In the genomic region with DNA sequence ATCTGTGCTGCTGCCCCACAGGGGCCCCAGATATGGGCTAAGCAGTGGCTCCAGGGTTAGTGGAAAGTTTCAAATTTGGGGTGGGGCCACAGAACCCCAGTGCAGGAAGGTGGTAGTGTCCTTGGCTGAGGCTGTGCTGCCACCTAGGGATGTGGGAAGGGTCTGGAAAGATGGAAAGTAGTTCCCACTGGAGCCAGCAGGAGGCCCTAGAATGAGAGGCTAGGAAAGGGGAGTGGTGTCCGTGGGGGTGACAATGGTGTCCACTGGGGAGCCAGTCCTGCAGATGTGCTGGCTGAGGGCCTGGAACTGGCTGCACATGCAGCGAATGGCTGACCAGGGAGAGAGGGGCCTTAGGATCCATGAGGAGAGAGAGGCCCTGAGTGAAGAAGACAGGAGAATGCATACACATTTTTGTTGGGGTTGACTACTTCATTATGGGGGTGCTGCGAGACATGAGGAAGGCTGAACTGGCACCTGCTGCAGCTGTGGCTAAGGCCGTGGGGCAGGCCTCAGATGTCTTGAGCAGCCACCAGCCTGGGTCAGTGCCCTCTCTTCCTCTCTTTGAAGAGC, we compare ENCODE assay signal across 8 cellular contexts.
DNase-seq lines count a peak whose midpoint lies in the region; ATAC-seq, FAIRE-seq and TF ChIP-seq lines count a peak whose summit lies in the region.

No MANE protein-coding gene starts in this region.

- peaks cover 9 to 43% of the 10 kb centered on the region in 2 donors for H3K36me3 Mint-ChIP-seq in stimulated activated naive B cell treated with anti-CD40 and anti-IgM and Interleukin-4, amounts not matched to agents 10 μg/mL and 1 μg/mL and 100 μg/mL, for 72 hours

- peak overlapping the region; percentile 57 for H3K27ac Mint-ChIP-seq in stimulated activated naive B cell treated with anti-CD40 and anti-IgM and Interleukin-4, amounts not matched to agents 10 μg/mL and 1 μg/mL and 100 μg/mL, for 72 hours

- H3K9me3 Mint-ChIP-seq in stimulated activated naive B cell treated with anti-CD40 and anti-IgM and Interleukin-4, amounts not matched to agents 10 μg/mL and 1 μg/mL and 100 μg/mL, for 72 hours: no peaks in the 10 kb centered on the region

- ATAC-seq in SK-N-SH treated with all-trans-retinoic acid at 6 μM for 48 hours: peak; percentile 94
- ATAC-seq in stimulated activated naive B cell treated with anti-CD40 and anti-IgM and Interleukin-4, amounts not matched to agents 10 μg/mL and 1 μg/mL and 100 μg/mL, for 72 hours (replicated peaks): peak in 1 of 2 donors; percentile 34
- ATAC-seq in HG02610 (IDR thresholded peaks at IDR 0.05; ENCODE audit: unreplicated experiment): no peak

- no peak for FAIRE-seq in H54 (lab: Jason Lieb, UNC)

- H3K4me1 Mint-ChIP-seq in stimulated activated naive B cell treated with anti-CD40 and anti-IgM and Interleukin-4, amounts not matched to agents 10 μg/mL and 1 μg/mL and 100 μg/mL, for 72 hours: no peaks in the 10 kb centered on the region

- TF ChIP-seq POLR2A in H54 (IDR thresholded peaks at IDR 0.05; ENCODE audit: low read depth, low read length): no peak

- DNase-seq in COLO668 (lab: John Stamatoyannopoulos, UW; ENCODE audit: unreplicated experiment) (peak; percentile 39), H54 (ENCODE audit: insufficient read length, low spot score) (peak; percentile 35), glomerular visceral epithelial cell (ENCODE audit: extremely low spot score) (peak; percentile 25), epidermal melanocyte (ENCODE audit: insufficient read length, low spot score) (no peak), GM19240 (ENCODE audit: insufficient read length, low spot score) (no peak)
- DNase-seq in stimulated activated naive B cell treated with anti-CD40 and anti-IgM and Interleukin-4, amounts not matched to agents 10 μg/mL and 1 μg/mL and 100 μg/mL, for 72 hours: no peak

- H3K27me3 Mint-ChIP-seq in stimulated activated naive B cell treated with anti-CD40 and anti-IgM and Interleukin-4, amounts not matched to agents 10 μg/mL and 1 μg/mL and 100 μg/mL, for 72 hours: no peaks in the 10 kb centered on the region

- H3K4me3 Mint-ChIP-seq in stimulated activated naive B cell treated with anti-CD40 and anti-IgM and Interleukin-4, amounts not matched to agents 10 μg/mL and 1 μg/mL and 100 μg/mL, for 72 hours: no peak overlapping the region

TF ChIP-seq in SK-N-SH treated with all-trans-retinoic acid at 6 μM for 48 hours, 23 proteins besides CTCF, POLR2A, EP300 and RAD21:
- TF ChIP-seq, protein P1, sequence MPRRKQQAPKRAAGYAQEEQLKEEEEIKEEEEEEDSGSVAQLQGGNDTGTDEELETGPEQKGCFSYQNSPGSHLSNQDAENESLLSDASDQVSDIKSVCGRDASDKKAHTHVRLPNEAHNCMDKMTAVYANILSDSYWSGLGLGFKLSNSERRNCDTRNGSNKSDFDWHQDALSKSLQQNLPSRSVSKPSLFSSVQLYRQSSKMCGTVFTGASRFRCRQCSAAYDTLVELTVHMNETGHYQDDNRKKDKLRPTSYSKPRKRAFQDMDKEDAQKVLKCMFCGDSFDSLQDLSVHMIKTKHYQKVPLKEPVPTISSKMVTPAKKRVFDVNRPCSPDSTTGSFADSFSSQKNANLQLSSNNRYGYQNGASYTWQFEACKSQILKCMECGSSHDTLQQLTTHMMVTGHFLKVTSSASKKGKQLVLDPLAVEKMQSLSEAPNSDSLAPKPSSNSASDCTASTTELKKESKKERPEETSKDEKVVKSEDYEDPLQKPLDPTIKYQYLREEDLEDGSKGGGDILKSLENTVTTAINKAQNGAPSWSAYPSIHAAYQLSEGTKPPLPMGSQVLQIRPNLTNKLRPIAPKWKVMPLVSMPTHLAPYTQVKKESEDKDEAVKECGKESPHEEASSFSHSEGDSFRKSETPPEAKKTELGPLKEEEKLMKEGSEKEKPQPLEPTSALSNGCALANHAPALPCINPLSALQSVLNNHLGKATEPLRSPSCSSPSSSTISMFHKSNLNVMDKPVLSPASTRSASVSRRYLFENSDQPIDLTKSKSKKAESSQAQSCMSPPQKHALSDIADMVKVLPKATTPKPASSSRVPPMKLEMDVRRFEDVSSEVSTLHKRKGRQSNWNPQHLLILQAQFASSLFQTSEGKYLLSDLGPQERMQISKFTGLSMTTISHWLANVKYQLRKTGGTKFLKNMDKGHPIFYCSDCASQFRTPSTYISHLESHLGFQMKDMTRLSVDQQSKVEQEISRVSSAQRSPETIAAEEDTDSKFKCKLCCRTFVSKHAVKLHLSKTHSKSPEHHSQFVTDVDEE (CRISPR knock-in tag; IDR thresholded peaks at IDR 0.05): no peak
- no peak for TF ChIP-seq ARNTL (CRISPR knock-in tag; IDR thresholded peaks at IDR 0.05; ENCODE audit: borderline replicate concordance, low read depth)
- TF ChIP-seq, protein P2, sequence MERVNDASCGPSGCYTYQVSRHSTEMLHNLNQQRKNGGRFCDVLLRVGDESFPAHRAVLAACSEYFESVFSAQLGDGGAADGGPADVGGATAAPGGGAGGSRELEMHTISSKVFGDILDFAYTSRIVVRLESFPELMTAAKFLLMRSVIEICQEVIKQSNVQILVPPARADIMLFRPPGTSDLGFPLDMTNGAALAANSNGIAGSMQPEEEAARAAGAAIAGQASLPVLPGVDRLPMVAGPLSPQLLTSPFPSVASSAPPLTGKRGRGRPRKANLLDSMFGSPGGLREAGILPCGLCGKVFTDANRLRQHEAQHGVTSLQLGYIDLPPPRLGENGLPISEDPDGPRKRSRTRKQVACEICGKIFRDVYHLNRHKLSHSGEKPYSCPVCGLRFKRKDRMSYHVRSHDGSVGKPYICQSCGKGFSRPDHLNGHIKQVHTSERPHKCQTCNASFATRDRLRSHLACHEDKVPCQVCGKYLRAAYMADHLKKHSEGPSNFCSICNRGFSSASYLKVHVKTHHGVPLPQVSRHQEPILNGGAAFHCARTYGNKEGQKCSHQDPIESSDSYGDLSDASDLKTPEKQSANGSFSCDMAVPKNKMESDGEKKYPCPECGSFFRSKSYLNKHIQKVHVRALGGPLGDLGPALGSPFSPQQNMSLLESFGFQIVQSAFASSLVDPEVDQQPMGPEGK (CRISPR knock-in tag; IDR thresholded peaks at IDR 0.05; ENCODE audit: borderline replicate concordance): no peak
- no peak for TF ChIP-seq ZNF565 (CRISPR knock-in tag; conservative IDR thresholded peaks at IDR 0.05; ENCODE audit: low read depth)
- no peak for TF ChIP-seq GLIS3 (CRISPR knock-in tag; IDR thresholded peaks at IDR 0.05)
- TF ChIP-seq ZNF8 (CRISPR knock-in tag; IDR thresholded peaks at IDR 0.05): no peak
- TF ChIP-seq ISL1 (CRISPR knock-in tag; IDR thresholded peaks at IDR 0.05): no peak
- TF ChIP-seq ESRRG (CRISPR knock-in tag; IDR thresholded peaks at IDR 0.05): no peak
- no peak for TF ChIP-seq ZFP30 (CRISPR knock-in tag; IDR thresholded peaks at IDR 0.05)
- no peak for TF ChIP-seq BACH2 (CRISPR knock-in tag; IDR thresholded peaks at IDR 0.05; ENCODE audit: borderline replicate concordance)
- no peak for TF ChIP-seq SNAI2 (CRISPR knock-in tag; IDR thresholded peaks at IDR 0.05)
- TF ChIP-seq ZFP3 (CRISPR knock-in tag; IDR thresholded peaks at IDR 0.05): no peak
- TF ChIP-seq PPARA (CRISPR knock-in tag; IDR thresholded peaks at IDR 0.05; ENCODE audit: borderline replicate concordance): no peak
- TF ChIP-seq TOX (CRISPR knock-in tag; IDR thresholded peaks at IDR 0.05; ENCODE audit: borderline replicate concordance): no peak
- no peak for TF ChIP-seq ZNF70 (CRISPR knock-in tag; IDR thresholded peaks at IDR 0.05)
- no peak for TF ChIP-seq TCF4 (CRISPR knock-in tag; IDR thresholded peaks at IDR 0.05; ENCODE audit: borderline replicate concordance)
- TF ChIP-seq ZC3H10 (CRISPR knock-in tag; IDR thresholded peaks at IDR 0.05): no peak
- no peak for TF ChIP-seq OSR1 (CRISPR knock-in tag; IDR thresholded peaks at IDR 0.05)
- TF ChIP-seq, protein P3, sequence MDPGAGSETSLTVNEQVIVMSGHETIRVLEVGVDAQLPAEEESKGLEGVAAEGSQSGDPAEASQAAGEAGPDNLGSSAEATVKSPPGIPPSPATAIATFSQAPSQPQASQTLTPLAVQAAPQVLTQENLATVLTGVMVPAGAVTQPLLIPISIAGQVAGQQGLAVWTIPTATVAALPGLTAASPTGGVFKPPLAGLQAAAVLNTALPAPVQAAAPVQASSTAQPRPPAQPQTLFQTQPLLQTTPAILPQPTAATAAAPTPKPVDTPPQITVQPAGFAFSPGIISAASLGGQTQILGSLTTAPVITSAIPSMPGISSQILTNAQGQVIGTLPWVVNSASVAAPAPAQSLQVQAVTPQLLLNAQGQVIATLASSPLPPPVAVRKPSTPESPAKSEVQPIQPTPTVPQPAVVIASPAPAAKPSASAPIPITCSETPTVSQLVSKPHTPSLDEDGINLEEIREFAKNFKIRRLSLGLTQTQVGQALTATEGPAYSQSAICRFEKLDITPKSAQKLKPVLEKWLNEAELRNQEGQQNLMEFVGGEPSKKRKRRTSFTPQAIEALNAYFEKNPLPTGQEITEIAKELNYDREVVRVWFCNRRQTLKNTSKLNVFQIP (CRISPR knock-in tag; IDR thresholded peaks at IDR 0.05; ENCODE audit: borderline replicate concordance, low read depth): no peak
- TF ChIP-seq, protein P4, sequence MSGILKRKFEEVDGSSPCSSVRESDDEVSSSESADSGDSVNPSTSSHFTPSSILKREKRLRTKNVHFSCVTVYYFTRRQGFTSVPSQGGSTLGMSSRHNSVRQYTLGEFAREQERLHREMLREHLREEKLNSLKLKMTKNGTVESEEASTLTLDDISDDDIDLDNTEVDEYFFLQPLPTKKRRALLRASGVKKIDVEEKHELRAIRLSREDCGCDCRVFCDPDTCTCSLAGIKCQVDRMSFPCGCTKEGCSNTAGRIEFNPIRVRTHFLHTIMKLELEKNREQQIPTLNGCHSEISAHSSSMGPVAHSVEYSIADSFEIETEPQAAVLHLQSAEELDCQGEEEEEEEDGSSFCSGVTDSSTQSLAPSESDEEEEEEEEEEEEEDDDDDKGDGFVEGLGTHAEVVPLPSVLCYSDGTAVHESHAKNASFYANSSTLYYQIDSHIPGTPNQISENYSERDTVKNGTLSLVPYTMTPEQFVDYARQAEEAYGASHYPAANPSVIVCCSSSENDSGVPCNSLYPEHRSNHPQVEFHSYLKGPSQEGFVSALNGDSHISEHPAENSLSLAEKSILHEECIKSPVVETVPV (CRISPR knock-in tag; IDR thresholded peaks at IDR 0.05): no peak

Comparison
In these comparisons a context has a peak if more than half of its experiments do, and no peak if none do; other contexts are left out.
1. DNase-seq: peak in COLO668 (single experiment), H54 (single experiment) and glomerular visceral epithelial cell (single experiment); none in stimulated activated naive B cell treated with anti-CD40 and anti-IgM and Interleukin-4, amounts not matched to agents 10 μg/mL and 1 μg/mL and 100 μg/mL, for 72 hours (single experiment), epidermal melanocyte (single experiment) and GM19240 (single experiment).